9 cellular contexts compared by ENCODE assay signal in genomic region chr9:25716220-25716872, GRCh38. TPM values are rescaled to one million over a fixed set of nuclear protein-coding genes. Genes with fewer than 3 reads are reported as not detected.
DNase-seq lines count a peak whose midpoint lies in the region; ATAC-seq and TF ChIP-seq lines count a peak whose summit lies in the region.
"Had no signal": no experiment of that assay in that cellular context is flagged by ENCODE, and none has a peak within 500 bp of the region (broad histone marks: within the 10 kb centered on the region; RNA-seq: fewer than 3 reads in every experiment).

No MANE protein-coding gene starts in this region.

- H3F3A ChIP-seq in PC-9 (ENCODE audit: insufficient read depth, low read depth) = no peaks in the 10 kb centered on the region

- no peaks in the 10 kb centered on the region for H3K27me3 Mint-ChIP-seq in neural crest cell (ENCODE audit: low read depth)

- CTCF ChIA-PET in PC-9 (lab: Charles Lee) = no interaction called here

- no peak for ATAC-seq in HG02588 (IDR thresholded peaks at IDR 0.05; ENCODE audit: unreplicated experiment)
- ATAC-seq in HG02759 (IDR thresholded peaks at IDR 0.05; ENCODE audit: unreplicated experiment) = no peak
- ATAC-seq: K562 had no signal

- no peaks in the 10 kb centered on the region for H3K9me3 Mint-ChIP-seq in neural crest cell

- intact Hi-C loops in PC-9 (cut with micrococcal nuclease; ENCODE audit: unreplicated experiment) = no loop called here

- POLR2A ChIA-PET in PC-9 (lab: Charles Lee; ENCODE audit: unreplicated experiment) = no interaction called here

- TF ChIP-seq CTCF in PC-9 (conservative IDR thresholded peaks at IDR 0.05) (peak; percentile 43; the same call in 1 of the 2 replicates), neural crest cell (conservative IDR thresholded peaks at IDR 0.05) (peak; percentile 66)

- no peak overlapping the region for H3K27ac ChIP-seq in PC-9

- no peak overlapping the region for H3K27ac Mint-ChIP-seq in neural crest cell (ENCODE audit: unreplicated experiment)

- DNase-seq in H7 = peak; percentile 59
- DNase-seq in PC-9 = peak; percentile 6 to 49
- DNase-seq in fibroblast of gingiva (ENCODE audit: low read depth) = peak; percentile 2
- peak; percentile 9 for DNase-seq in neural crest cell (ENCODE audit: low read depth, low spot score)
- no peak for DNase-seq in NCI-H2029 treated with DMSO at 0.1 percent for 48 hours (lab: John Stamatoyannopoulos, UW)
- no peak for DNase-seq in stimulated activated CD4-positive, alpha-beta T cell treated with anti-CD3 and anti-CD28 coated beads, Interleukin-4, amount 100 ng/mL, for 1 hour

- no peaks in the 10 kb centered on the region for H3K4me1 ChIP-seq in PC-9 (replicated peaks; ENCODE audit: insufficient read depth)

- H3K9me3 ChIP-seq in PC-9 (ENCODE audit: insufficient read depth, low read depth) = no peaks in the 10 kb centered on the region

- no peak overlapping the region for H3K4me2 ChIP-seq in PC-9

- H3K4me1 Mint-ChIP-seq in neural crest cell = peaks cover 5% of the 10 kb centered on the region

- no peaks in the 10 kb centered on the region for H3K9me2 ChIP-seq in PC-9 (ENCODE audit: insufficient read depth)

- no peak overlapping the region for H2AFZ ChIP-seq in PC-9

- H4K20me1 ChIP-seq in PC-9 (ENCODE audit: insufficient read depth) = no peaks in the 10 kb centered on the region

- H3K36me3 ChIP-seq in H7 (replicated peaks; ENCODE audit: control insufficient read depth, insufficient read depth, low read length) (no peaks in the 10 kb centered on the region), PC-9 (ENCODE audit: low read depth) (no peaks in the 10 kb centered on the region)

- no peak overlapping the region for H3K4me3 Mint-ChIP-seq in neural crest cell

- no peaks in the 10 kb centered on the region for H3K36me3 Mint-ChIP-seq in neural crest cell (ENCODE audit: low read depth)

- no peaks in the 10 kb centered on the region for H3K79me2 ChIP-seq in PC-9 (ENCODE audit: low read depth)

- no peak overlapping the region for H3K4me3 ChIP-seq in H7 (ENCODE audit: insufficient read depth, low read depth, low read length)
- no peak overlapping the region for H3K4me3 ChIP-seq in PC-9
- H3K4me3 ChIP-seq: K562 had no signal

- no peaks in the 10 kb centered on the region for H3K27me3 ChIP-seq in H7 (ENCODE audit: control insufficient read depth, insufficient read depth, low read length)
- H3K27me3 ChIP-seq in PC-9 (ENCODE audit: insufficient read depth, low read depth) = no peaks in the 10 kb centered on the region

- no TSS peak for BruUV-seq in PC-9 (replicated peaks; lab: Mats Ljungman, UMichigan)

RNA-seq across cellular contexts. Expression of gene TUSC1, which starts 38.1 kb away (rescaled TPM):
- not detected in 2 replicates for total RNA-seq in H7 (2014; rRNA removed; shearing (Covaris generic))
- total RNA-seq in PC-9 (2021) = 0.39 and 0.88 TPM in 2 replicates
- not detected in 2 replicates for total RNA-seq in neural crest cell
- total RNA-seq: K562 had no signal

Comparison
In these comparisons a context has a peak if more than half of its experiments do, and no peak if none do; other contexts are left out.
1. DNase-seq: peak in H7 (single experiment), PC-9 (2 of 2), fibroblast of gingiva (single experiment) and neural crest cell (single experiment); none in NCI-H2029 treated with DMSO at 0.1 percent for 48 hours (single experiment) and stimulated activated CD4-positive, alpha-beta T cell treated with anti-CD3 and anti-CD28 coated beads, Interleukin-4, amount 100 ng/mL, for 1 hour (single experiment).